Comparison of ENCODE assay signal across 14 cellular contexts in the genomic region with DNA sequence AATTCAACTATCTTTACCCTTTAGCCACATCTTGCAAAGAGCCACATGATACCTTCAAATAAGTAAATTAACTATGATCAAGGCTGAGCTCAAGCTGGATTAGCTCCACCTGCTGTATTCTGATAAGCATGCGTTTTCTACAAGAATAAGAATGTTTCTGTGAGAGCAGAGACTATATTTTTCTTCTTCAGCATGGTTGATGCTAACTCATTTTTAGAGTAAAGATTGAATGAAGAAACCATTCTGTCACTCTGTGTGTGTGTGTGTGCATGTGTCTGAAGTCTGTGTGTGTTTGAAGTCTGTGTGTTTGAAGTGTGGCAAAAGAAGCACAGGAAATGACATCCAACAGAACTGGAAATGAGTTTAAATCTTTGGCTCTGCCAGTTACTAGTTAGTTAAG. TPM values are rescaled to one million over a fixed set of nuclear protein-coding genes. Genes with fewer than 3 reads are reported as not detected.
DNase-seq lines count a peak whose midpoint lies in the region; ATAC-seq and TF ChIP-seq lines count a peak whose summit lies in the region.
"Had no signal": no experiment of that assay in that cellular context is flagged by ENCODE, and none has a peak within 500 bp of the region (broad histone marks: within the 10 kb centered on the region; RNA-seq: fewer than 3 reads in every experiment).

No MANE protein-coding gene starts in this region.

- no peak overlapping the region for H3K9ac ChIP-seq in MM.1S (ENCODE audit: low read length)
- H3K9ac ChIP-seq in trophoblast cell (ENCODE audit: low read length), result no peak overlapping the region
- no peak overlapping the region for H3K9ac ChIP-seq in mesendoderm (ENCODE audit: low read length)
- H3K9ac ChIP-seq: BLaER1 treated with 17β-estradiol and CSF1 and Interleukin-3, amounts not matched to agents 10 nM and 100 nM had no signal

- intact Hi-C loops in Right ventricle myocardium inferior (cut with DNase I), result no loop called here

- H3K4me2 ChIP-seq in MM.1S (ENCODE audit: low read depth, low read length) (no peak overlapping the region), trophoblast cell (ENCODE audit: low read length) (no peak overlapping the region), mesendoderm (ENCODE audit: low read length) (no peak overlapping the region)
- H3K4me2 ChIP-seq: BLaER1 treated with 17β-estradiol and CSF1 and Interleukin-3, amounts not matched to agents 10 nM and 100 nM had no signal

- H2BK120ac ChIP-seq in trophoblast cell (ENCODE audit: insufficient read depth, low read length, poor library complexity) (no peak overlapping the region), mesendoderm (ENCODE audit: low read depth, low read length) (no peak overlapping the region)

- no peak overlapping the region for H2BK15ac ChIP-seq in mesendoderm (replicated peaks; ENCODE audit: low read depth)

- peak; percentile 29 to 52 for ATAC-seq in activated naive CD4-positive, alpha-beta T cell treated with anti-CD3 and anti-CD28 coated beads, Interleukin-2, amount 50 U/mL, for 72 hours
- no peak for ATAC-seq in Right ventricle myocardium inferior
- ATAC-seq: gastrocnemius medialis, psoas muscle had no signal

- DNase-seq in activated T-cell treated with anti-CD3 and anti-CD28 coated beads, Interleukin-2, amount 50 U/mL, for 24 hours, result no peak
- no peak for DNase-seq in activated T-cell treated with anti-CD3 and anti-CD28 coated beads, Interleukin-2, amount 50 U/mL, for 48 hours
- DNase-seq in MM.1S (no peak), trophoblast cell (no peak), Right ventricle myocardium inferior (ENCODE audit: missing footprints) (no peak), NCI-H1048 (lab: John Stamatoyannopoulos, UW) (no peak), mesendoderm (no peak)
- DNase-seq in activated naive CD4-positive, alpha-beta T cell treated with anti-CD3 and anti-CD28 coated beads, Interleukin-2, amount 50 U/mL, for 72 hours (ENCODE audit: low spot score in 2 of 2), result peak in 1 of 2 donors; percentile 27
- DNase-seq: activated CD4-positive, alpha-beta T cell treated with anti-CD3 and anti-CD28 coated beads, Interleukin-2, amount 50 U/mL, for 4 hours; gastrocnemius medialis; MV-4-11; psoas muscle had no signal

- H2BK12ac ChIP-seq in trophoblast cell (ENCODE audit: low read length), result no peak overlapping the region

- peaks cover 70% of the 10 kb centered on the region for H3K4me1 Mint-ChIP-seq in activated T-cell treated with anti-CD3 and anti-CD28 coated beads, Interleukin-2, amount 50 U/mL, for 24 hours (ENCODE audit: low read depth)

- no peak overlapping the region for H3K14ac ChIP-seq in trophoblast cell (ENCODE audit: low read length)

- no peaks in the 10 kb centered on the region for H3K9me2 ChIP-seq in MM.1S (replicated peaks; ENCODE audit: insufficient read depth, low read length)

- no peaks in the 10 kb centered on the region for H4K20me1 ChIP-seq in MM.1S (ENCODE audit: insufficient read depth, low read length)
- H4K20me1 ChIP-seq: BLaER1 treated with 17β-estradiol and CSF1 and Interleukin-3, amounts not matched to agents 10 nM and 100 nM had no signal

- H3K27me3 ChIP-seq in MM.1S (replicated peaks; ENCODE audit: insufficient read depth, low read length) (no peaks in the 10 kb centered on the region), trophoblast cell (ENCODE audit: insufficient read depth, low read length) (no peaks in the 10 kb centered on the region), mesendoderm (ENCODE audit: insufficient read depth, low read length, poor library complexity) (no peaks in the 10 kb centered on the region)
- H3K27me3 ChIP-seq: BLaER1 treated with 17β-estradiol and CSF1 and Interleukin-3, amounts not matched to agents 10 nM and 100 nM; gastrocnemius medialis had no signal

- TF ChIP-seq CTCF in MM.1S (IDR thresholded peaks at IDR 0.05; ENCODE audit: low read length), result peak; percentile 26

- H3K4ac ChIP-seq in trophoblast cell (ENCODE audit: low read depth, low read length), result no peak overlapping the region
- H3K4ac ChIP-seq in mesendoderm (ENCODE audit: low read depth, low read length), result no peak overlapping the region

- no peak overlapping the region for H3K56ac ChIP-seq in mesendoderm (ENCODE audit: low read length)

- H3K36me3 ChIP-seq in MM.1S (replicated peaks; ENCODE audit: insufficient read depth, low read length) (no peaks in the 10 kb centered on the region), trophoblast cell (ENCODE audit: control insufficient read depth in 1 of 2, insufficient read depth in 2 of 2, low read length in 2 of 2) (no peaks in the 10 kb centered on the region), mesendoderm (ENCODE audit: control insufficient read depth, insufficient read depth, low read length) (no peaks in the 10 kb centered on the region)
- H3K36me3 ChIP-seq: BLaER1 treated with 17β-estradiol and CSF1 and Interleukin-3, amounts not matched to agents 10 nM and 100 nM; gastrocnemius medialis had no signal

- no peak overlapping the region for H4K12ac ChIP-seq in trophoblast cell (ENCODE audit: low read depth, low read length)

- H3K18ac ChIP-seq in trophoblast cell (ENCODE audit: low read length) (no peak overlapping the region), mesendoderm (ENCODE audit: low read length) (no peak overlapping the region)

- H3K79me2 ChIP-seq in MM.1S (ENCODE audit: low read length) (no peaks in the 10 kb centered on the region), trophoblast cell (ENCODE audit: control insufficient read depth, insufficient read depth, low read length, poor library complexity) (peaks cover 2% of the 10 kb centered on the region), mesendoderm (ENCODE audit: control insufficient read depth, insufficient read depth, low read length) (no peaks in the 10 kb centered on the region)

- H2AFZ ChIP-seq in MM.1S (ENCODE audit: low read length) (no peak overlapping the region), trophoblast cell (ENCODE audit: insufficient read depth, low read length, poor library complexity) (no peak overlapping the region)

- H3K27ac ChIP-seq in MM.1S (ENCODE audit: low read length) (no peak overlapping the region), trophoblast cell (ENCODE audit: low read depth, low read length) (peak overlapping the region; percentile 27), mesendoderm (ENCODE audit: low read depth, low read length) (no peak overlapping the region)
- H3K27ac ChIP-seq: BLaER1 treated with 17β-estradiol and CSF1 and Interleukin-3, amounts not matched to agents 10 nM and 100 nM; gastrocnemius medialis; psoas muscle had no signal

- H3K4me3 Mint-ChIP-seq in activated T-cell treated with anti-CD3 and anti-CD28 coated beads, Interleukin-2, amount 50 U/mL, for 24 hours, result no peak overlapping the region

- no peak overlapping the region for H3K23ac ChIP-seq in trophoblast cell (ENCODE audit: low read length)
- no peak overlapping the region for H3K23ac ChIP-seq in mesendoderm (ENCODE audit: low read length)

- H3K4me1 ChIP-seq in MM.1S (ENCODE audit: low read length) (peaks cover 36% of the 10 kb centered on the region), trophoblast cell (ENCODE audit: control insufficient read depth in 1 of 2, insufficient read depth in 2 of 2, low read length in 2 of 2) (peaks cover 13 to 19% of the 10 kb centered on the region in 2 experiments), mesendoderm (ENCODE audit: control insufficient read depth, low read depth, low read length) (no peaks in the 10 kb centered on the region)
- H3K4me1 ChIP-seq: gastrocnemius medialis, psoas muscle had no signal

- H3K36me3 Mint-ChIP-seq in activated T-cell treated with anti-CD3 and anti-CD28 coated beads, Interleukin-2, amount 50 U/mL, for 24 hours (ENCODE audit: low read depth), result no peaks in the 10 kb centered on the region
- no peaks in the 10 kb centered on the region for H3K36me3 Mint-ChIP-seq in activated naive CD4-positive, alpha-beta T cell treated with anti-CD3 and anti-CD28 coated beads, Interleukin-2, amount 50 U/mL, for 72 hours

- H3K27ac Mint-ChIP-seq in activated T-cell treated with anti-CD3 and anti-CD28 coated beads, Interleukin-2, amount 50 U/mL, for 24 hours, result peak overlapping the region; percentile 76
- H3K27ac Mint-ChIP-seq in activated naive CD4-positive, alpha-beta T cell treated with anti-CD3 and anti-CD28 coated beads, Interleukin-2, amount 50 U/mL, for 72 hours, result peak overlapping the region; percentile 68 to 95

- H3F3A ChIP-seq in MM.1S (ENCODE audit: insufficient read depth, low read length), result peaks cover 24% of the 10 kb centered on the region

- H2AK5ac ChIP-seq in trophoblast cell (ENCODE audit: low read length), result no peak overlapping the region
- H2AK5ac ChIP-seq in mesendoderm (ENCODE audit: low read length), result no peak overlapping the region

- no peaks in the 10 kb centered on the region for H3K9me3 Mint-ChIP-seq in activated T-cell treated with anti-CD3 and anti-CD28 coated beads, Interleukin-2, amount 50 U/mL, for 24 hours
- H3K9me3 Mint-ChIP-seq in activated naive CD4-positive, alpha-beta T cell treated with anti-CD3 and anti-CD28 coated beads, Interleukin-2, amount 50 U/mL, for 72 hours, result no peaks in the 10 kb centered on the region

- H3K9me3 ChIP-seq in MM.1S (replicated peaks; ENCODE audit: insufficient read depth, low read length), result no peaks in the 10 kb centered on the region
- no peaks in the 10 kb centered on the region for H3K9me3 ChIP-seq in trophoblast cell (ENCODE audit: insufficient read depth, low read depth, low read length)
- H3K9me3 ChIP-seq: BLaER1 treated with 17β-estradiol and CSF1 and Interleukin-3, amounts not matched to agents 10 nM and 100 nM; gastrocnemius medialis; psoas muscle had no signal

- no peak overlapping the region for H4K5ac ChIP-seq in mesendoderm (ENCODE audit: low read length)

- no peak overlapping the region for H4K91ac ChIP-seq in trophoblast cell (ENCODE audit: low read depth, low read length)

- peaks cover 10% of the 10 kb centered on the region for H3K27me3 Mint-ChIP-seq in activated T-cell treated with anti-CD3 and anti-CD28 coated beads, Interleukin-2, amount 50 U/mL, for 24 hours

- no peak overlapping the region for H2BK5ac ChIP-seq in trophoblast cell (ENCODE audit: low read depth, low read length, poor library complexity)
- H2BK5ac ChIP-seq in mesendoderm (ENCODE audit: low read length), result no peak overlapping the region

- H3K4me3 ChIP-seq in MM.1S (ENCODE audit: low read length) (no peak overlapping the region), trophoblast cell (ENCODE audit: low read depth, low read length) (no peak overlapping the region), mesendoderm (ENCODE audit: low read length) (no peak overlapping the region)
- H3K4me3 ChIP-seq: BLaER1 treated with 17β-estradiol and CSF1 and Interleukin-3, amounts not matched to agents 10 nM and 100 nM; gastrocnemius medialis; psoas muscle had no signal

- H4K8ac ChIP-seq in trophoblast cell (ENCODE audit: low read depth, low read length), result no peak overlapping the region
- H4K8ac ChIP-seq in mesendoderm (ENCODE audit: low read depth, low read length), result no peak overlapping the region

- WGBS in trophoblast cell (ENCODE audit: extremely low coverage, insufficient coverage, insufficient read length), result no CpG with 5 or more reads among the region's 1 CpG
- WGBS in mesendoderm (ENCODE audit: extremely low coverage, insufficient coverage, low lambda C conversion rate), result no CpG with 5 or more reads among the region's 1 CpG

- peaks cover 16% of the 10 kb centered on the region for H3K79me1 ChIP-seq in trophoblast cell (ENCODE audit: low read length)
- no peaks in the 10 kb centered on the region for H3K79me1 ChIP-seq in mesendoderm (ENCODE audit: low read length)

RNA-seq across cellular contexts. Expression of gene LAYN, which starts 12.0 kb away (rescaled TPM):
- 1 to 10 TPM; 6.3 to 8.6 TPM for total RNA-seq in activated naive CD4-positive, alpha-beta T cell treated with anti-CD3 and anti-CD28 coated beads, Interleukin-2, amount 50 U/mL, for 72 hours
- polyA plus RNA-seq in trophoblast cell (2013), result 52.4 and 55.7 TPM in 2 replicates
- total RNA-seq in Right ventricle myocardium inferior, result 3.7 TPM
- 2.3 TPM for polyA plus RNA-seq in mesendoderm (2013, experiment 1 of 2)
- polyA plus RNA-seq in mesendoderm (2013, experiment 2 of 2), result 2.7 TPM

RNA-seq across cellular contexts. Expression of gene HOATZ, which starts 14.0 kb away (rescaled TPM):
- total RNA-seq in activated naive CD4-positive, alpha-beta T cell treated with anti-CD3 and anti-CD28 coated beads, Interleukin-2, amount 50 U/mL, for 72 hours, result not detected
- polyA plus RNA-seq in trophoblast cell (2013), result 1.8 and 2.4 TPM in 2 replicates
- not detected for total RNA-seq in Right ventricle myocardium inferior
- 0.34 TPM for polyA plus RNA-seq in mesendoderm (2013, experiment 1 of 2)
- 0.11 TPM for polyA plus RNA-seq in mesendoderm (2013, experiment 2 of 2)
- total RNA-seq: gastrocnemius medialis, liver, psoas muscle had no signal
- polyA plus RNA-seq: liver, psoas muscle had no signal

RNA-seq across cellular contexts. Expression of gene BTG4, which starts 16.4 kb away (rescaled TPM):
- total RNA-seq in activated naive CD4-positive, alpha-beta T cell treated with anti-CD3 and anti-CD28 coated beads, Interleukin-2, amount 50 U/mL, for 72 hours, result under 1 TPM in 1 of 2 donors, not detected in 1; 0.23 TPM
- polyA plus RNA-seq in trophoblast cell (2013), result 0.14 and 0.16 TPM in 2 replicates
- not detected for total RNA-seq in Right ventricle myocardium inferior
- 0.11 TPM for polyA plus RNA-seq in mesendoderm (2013, experiment 1 of 2)
- polyA plus RNA-seq in mesendoderm (2013, experiment 2 of 2), result 0.06 TPM
- total RNA-seq: gastrocnemius medialis, liver, psoas muscle had no signal
- polyA plus RNA-seq: liver, psoas muscle had no signal
